In genomic region chr12:7123806-7124519, GRCh38 we compare ENCODE assay signal across 1 cellular context.
A peak's percentile ranks its signal among the peaks of the same experiment; 100 is the strongest.
TF ChIP-seq lines count a peak whose summit lies in the region.

No MANE protein-coding gene starts in this region.

TF ChIP-seq in liver, 16 proteins besides CTCF, POLR2A, EP300 and RAD21 (continued from another document):
- TF ChIP-seq ZBTB33 (IDR thresholded peaks at IDR 0.05) (peak; percentile 63), YY1 (IDR thresholded peaks at IDR 0.05) (peak; percentile 44)
TF ChIP-seq in liver: peak in this region for 13.
